8 cellular contexts compared by ENCODE assay signal in genomic region chr7:5596046-5596895, GRCh38. TPM values are rescaled to one million over a fixed set of nuclear protein-coding genes. Genes with fewer than 3 reads are reported as not detected.
DNase-seq lines count a peak whose midpoint lies in the region; ATAC-seq lines count a peak whose summit lies in the region.

No MANE protein-coding gene starts in this region.

- POLR2A ChIA-PET in activated CD4-positive, alpha-beta T cell treated with anti-CD3 and anti-CD28 coated beads, Interleukin-2, amount 10 ng/mL, durations not matched to agents 7 days and 5 days (lab: Charles Lee): no interaction called here

- H3K27ac Mint-ChIP-seq in activated CD4-positive, alpha-beta T cell treated with anti-CD3 and anti-CD28 coated beads, Interleukin-2, amount 10 ng/mL, durations not matched to agents 7 days and 5 days: peak overlapping the region; percentile 85
- no peak overlapping the region for H3K27ac Mint-ChIP-seq in memory B cell

- no peaks in the 10 kb centered on the region for H3K36me3 Mint-ChIP-seq in activated CD4-positive, alpha-beta T cell treated with anti-CD3 and anti-CD28 coated beads, Interleukin-2, amount 10 ng/mL, durations not matched to agents 7 days and 5 days (ENCODE audit: low read depth)
- no peaks in the 10 kb centered on the region for H3K36me3 Mint-ChIP-seq in memory B cell

- DNase-seq in Daoy (ENCODE audit: low read depth) (peak; percentile 99), Kasumi-1 (lab: John Stamatoyannopoulos, UW) (peak; percentile 71 to 72), dermis microvascular lymphatic vessel endothelial cell (ENCODE audit: low read depth in 2 of 2) (peak; percentile 86 to 96), memory B cell (ENCODE audit: low spot score in 2 of 2) (no peak), cerebellar nuclear complex (lab: John Stamatoyannopoulos, UW) (no peak)
- peak; percentile 61 for DNase-seq in activated CD4-positive, alpha-beta T cell treated with anti-CD3 and anti-CD28 coated beads, Interleukin-2, amount 10 ng/mL, durations not matched to agents 7 days and 5 days
- DNase-seq in stimulated activated CD8-positive, alpha-beta memory T cell treated with anti-CD3 and anti-CD28 coated beads, Interleukin-15, amount 100 ng/mL, for 4 hours (ENCODE audit: low read depth in 2 of 2): peak; percentile 53 to 68

- peaks cover 24% of the 10 kb centered on the region for H3K27me3 Mint-ChIP-seq in activated CD4-positive, alpha-beta T cell treated with anti-CD3 and anti-CD28 coated beads, Interleukin-2, amount 10 ng/mL, durations not matched to agents 7 days and 5 days
- H3K27me3 Mint-ChIP-seq in memory B cell: peaks cover 13% of the 10 kb centered on the region

- peaks cover 24% of the 10 kb centered on the region for H3K4me1 Mint-ChIP-seq in activated CD4-positive, alpha-beta T cell treated with anti-CD3 and anti-CD28 coated beads, Interleukin-2, amount 10 ng/mL, durations not matched to agents 7 days and 5 days
- H3K4me1 Mint-ChIP-seq in memory B cell: peaks cover 17% of the 10 kb centered on the region

- H3K9me3 Mint-ChIP-seq in activated CD4-positive, alpha-beta T cell treated with anti-CD3 and anti-CD28 coated beads, Interleukin-2, amount 10 ng/mL, durations not matched to agents 7 days and 5 days: no peaks in the 10 kb centered on the region
- no peaks in the 10 kb centered on the region for H3K9me3 Mint-ChIP-seq in memory B cell

- ATAC-seq in memory B cell (ENCODE audit: low read depth) (peak; percentile 21), GM18867 (IDR thresholded peaks at IDR 0.05; ENCODE audit: unreplicated experiment) (no peak)

- peak overlapping the region; percentile 60 for H3K4me3 Mint-ChIP-seq in activated CD4-positive, alpha-beta T cell treated with anti-CD3 and anti-CD28 coated beads, Interleukin-2, amount 10 ng/mL, durations not matched to agents 7 days and 5 days
- H3K4me3 Mint-ChIP-seq in memory B cell: no peak overlapping the region

- CTCF ChIA-PET in activated CD4-positive, alpha-beta T cell treated with anti-CD3 and anti-CD28 coated beads, Interleukin-2, amount 10 ng/mL, durations not matched to agents 7 days and 5 days (lab: Charles Lee): interaction anchor here (0.5 to 2.2 kb wide), 8 partner anchors 8 to 367 kb away, joined by 3 to 6 read pairs (median 3); no protein-coding TSS in a partner anchor

RNA-seq across cellular contexts. Expression of gene FSCN1, which starts 3.7 kb away (rescaled TPM):
- total RNA-seq in Daoy (2014; rRNA removed; shearing (Covaris generic)): 269 and 276 TPM in 2 replicates
- total RNA-seq in activated CD4-positive, alpha-beta T cell treated with anti-CD3 and anti-CD28 coated beads, Interleukin-2, amount 10 ng/mL, durations not matched to agents 7 days and 5 days: 1 to 10 TPM; 4.2 to 4.6 TPM
- total RNA-seq in dermis microvascular lymphatic vessel endothelial cell: 390 and 490 TPM in 2 replicates

Comparison
In these comparisons a context has a peak if more than half of its experiments do, and no peak if none do; other contexts are left out.
1. DNase-seq: peak in Daoy (single experiment), Kasumi-1 (2 of 2), activated CD4-positive, alpha-beta T cell treated with anti-CD3 and anti-CD28 coated beads, Interleukin-2, amount 10 ng/mL, durations not matched to agents 7 days and 5 days (single experiment), dermis microvascular lymphatic vessel endothelial cell (2 of 2) and stimulated activated CD8-positive, alpha-beta memory T cell treated with anti-CD3 and anti-CD28 coated beads, Interleukin-15, amount 100 ng/mL, for 4 hours (2 of 2); none in memory B cell (0 of 2) and cerebellar nuclear complex (0 of 2).
2. RNA of gene FSCN1, which starts 3.7 kb away (total RNA-seq): 390 to 490 TPM in dermis microvascular lymphatic vessel endothelial cell and 269 to 276 TPM in Daoy; 4.2 to 4.6 TPM in activated CD4-positive, alpha-beta T cell treated with anti-CD3 and anti-CD28 coated beads, Interleukin-2, amount 10 ng/mL, durations not matched to agents 7 days and 5 days; every median in the first group is over 10 times any median in the second.